16 cellular contexts compared by ENCODE assay signal in genomic region chr5:78912085-78912771, GRCh38.
A peak's percentile ranks its signal among the peaks of the same experiment; 100 is the strongest.
DNase-seq lines count a peak whose midpoint lies in the region; ATAC-seq lines count a peak whose summit lies in the region.
"Had no signal": no experiment of that assay in that cellular context is flagged by ENCODE, and none has a peak within 500 bp of the region (broad histone marks: within the 10 kb centered on the region; RNA-seq: fewer than 3 reads in every experiment).

No MANE protein-coding gene starts in this region.

- no peaks in the 10 kb centered on the region for H3K9me3 ChIP-seq in SJCRH30 (replicated peaks)
- H3K9me3 ChIP-seq: prostate gland had no signal

- no peaks in the 10 kb centered on the region for H3K27me3 ChIP-seq in SJCRH30

- peaks cover 2% of the 10 kb centered on the region for H3K36me3 Mint-ChIP-seq in activated T-helper 2 cell treated with anti-CD3 and anti-CD28 coated beads, Interferon-gamma antibody, Interleukin-2, Interleukin-4, amounts not matched to agents 10 μg/mL and 5 μg/mL and 100 μg/mL, durations not matched to agents 14 hours and 24 hours and 36 hours (ENCODE audit: low read depth)

- DNase-seq in COR-L47 (lab: John Stamatoyannopoulos, UW) (peak; percentile 13), NCI-H1694 treated with DMSO at 0.1 percent for 48 hours (lab: John Stamatoyannopoulos, UW) (peak; percentile 30), SJCRH30 (peak; percentile 18 to 55), left ventricle myocardium superior (no peak), NOMO-1 treated with dmso at 0.1 percent for 144 hours (lab: John Stamatoyannopoulos, UW; ENCODE audit: unreplicated experiment) (no peak)
- DNase-seq in activated T-helper 2 cell treated with anti-CD3 and anti-CD28 coated beads, Interferon-gamma antibody, Interleukin-2, Interleukin-4, amounts not matched to agents 10 μg/mL and 5 μg/mL and 100 μg/mL, durations not matched to agents 14 hours and 24 hours and 36 hours (ENCODE audit: low spot score) = no peak
- DNase-seq in activated naive CD4-positive, alpha-beta T cell (lab: John Stamatoyannopoulos, UW) = no peak
- DNase-seq: activated T-cell treated with anti-CD3 and anti-CD28 coated beads for 4 hours; amniotic stem cell; DND-41; effector memory CD4-positive, alpha-beta T cell; Karpas-422; NCI-H82; WERI-Rb-1 had no signal

- no peaks in the 10 kb centered on the region for H3K27me3 Mint-ChIP-seq in activated T-helper 2 cell treated with anti-CD3 and anti-CD28 coated beads, Interferon-gamma antibody, Interleukin-2, Interleukin-4, amounts not matched to agents 10 μg/mL and 5 μg/mL and 100 μg/mL, durations not matched to agents 14 hours and 24 hours and 36 hours (ENCODE audit: low read depth)

- H3K36me3 ChIP-seq in SJCRH30 = no peaks in the 10 kb centered on the region
- H3K36me3 ChIP-seq: prostate gland, WERI-Rb-1 had no signal

- no peak overlapping the region for H3K27ac Mint-ChIP-seq in activated T-helper 2 cell treated with anti-CD3 and anti-CD28 coated beads, Interferon-gamma antibody, Interleukin-2, Interleukin-4, amounts not matched to agents 10 μg/mL and 5 μg/mL and 100 μg/mL, durations not matched to agents 14 hours and 24 hours and 36 hours

- no peak overlapping the region; the same call in 1 of the 2 replicates for H3K27ac ChIP-seq in SJCRH30
- H3K27ac ChIP-seq: prostate gland, WERI-Rb-1 had no signal

- no peaks in the 10 kb centered on the region for H3K9me3 Mint-ChIP-seq in activated T-helper 2 cell treated with anti-CD3 and anti-CD28 coated beads, Interferon-gamma antibody, Interleukin-2, Interleukin-4, amounts not matched to agents 10 μg/mL and 5 μg/mL and 100 μg/mL, durations not matched to agents 14 hours and 24 hours and 36 hours

- H3K4me1 ChIP-seq in SJCRH30 = peaks cover 26% of the 10 kb centered on the region
- H3K4me1 ChIP-seq: prostate gland had no signal

- intact Hi-C loops in left ventricle myocardium superior (cut with micrococcal nuclease) = no loop called here
- intact Hi-C loops in activated T-helper 2 cell treated with anti-CD3 and anti-CD28 coated beads, Interferon-gamma antibody, Interleukin-2, Interleukin-4, amounts not matched to agents 10 μg/mL and 5 μg/mL and 100 μg/mL, durations not matched to agents 14 hours and 24 hours and 36 hours (cut with micrococcal nuclease) = no loop called here

- no peak overlapping the region for H3K4me3 Mint-ChIP-seq in activated T-helper 2 cell treated with anti-CD3 and anti-CD28 coated beads, Interferon-gamma antibody, Interleukin-2, Interleukin-4, amounts not matched to agents 10 μg/mL and 5 μg/mL and 100 μg/mL, durations not matched to agents 14 hours and 24 hours and 36 hours (ENCODE audit: low read depth)

- H3K4me3 ChIP-seq in SJCRH30 = no peak overlapping the region
- H3K4me3 ChIP-seq: prostate gland had no signal

- H3K4me1 Mint-ChIP-seq in activated T-helper 2 cell treated with anti-CD3 and anti-CD28 coated beads, Interferon-gamma antibody, Interleukin-2, Interleukin-4, amounts not matched to agents 10 μg/mL and 5 μg/mL and 100 μg/mL, durations not matched to agents 14 hours and 24 hours and 36 hours (ENCODE audit: low read depth) = peaks cover 8% of the 10 kb centered on the region

- peak; percentile 38 for ATAC-seq in left ventricle myocardium superior
- ATAC-seq in GM21786 (IDR thresholded peaks at IDR 0.05; ENCODE audit: unreplicated experiment) = no peak

Comparison
In these comparisons a context has a peak if more than half of its experiments do, and no peak if none do; other contexts are left out.
1. DNase-seq: peak in COR-L47 (single experiment), NCI-H1694 treated with DMSO at 0.1 percent for 48 hours (single experiment) and SJCRH30 (2 of 2); none in left ventricle myocardium superior (single experiment), activated T-helper 2 cell treated with anti-CD3 and anti-CD28 coated beads, Interferon-gamma antibody, Interleukin-2, Interleukin-4, amounts not matched to agents 10 μg/mL and 5 μg/mL and 100 μg/mL, durations not matched to agents 14 hours and 24 hours and 36 hours (single experiment), NOMO-1 treated with dmso at 0.1 percent for 144 hours (single experiment) and activated naive CD4-positive, alpha-beta T cell (0 of 4).